Comparison of ENCODE assay signal across 8 cellular contexts in genomic region chr7:129923709-129924108, GRCh38. TPM values are rescaled to one million over a fixed set of nuclear protein-coding genes. Genes with fewer than 3 reads are reported as not detected.
DNase-seq lines count a peak whose midpoint lies in the region; ATAC-seq, FAIRE-seq and TF ChIP-seq lines count a peak whose summit lies in the region.

No MANE protein-coding gene starts in this region.

- TF ChIP-seq CTCF in GM13976 (IDR thresholded peaks at IDR 0.05; ENCODE audit: borderline replicate concordance, control extremely low read depth, extremely low read depth, insufficient read depth, missing control alignments): no peak
- TF ChIP-seq CTCF in ascending aorta (IDR thresholded peaks at IDR 0.05): no peak
- no peak for TF ChIP-seq CTCF in pancreas (IDR thresholded peaks at IDR 0.05)
- no peak for TF ChIP-seq CTCF in neural progenitor cell (IDR thresholded peaks at IDR 0.05)

- peaks cover 17% of the 10 kb centered on the region for H3K4me1 Mint-ChIP-seq in neural progenitor cell
- H3K4me1 Mint-ChIP-seq in activated CD4-positive, alpha-beta memory T cell treated with anti-CD3 and anti-CD28 coated beads for 36 hours (ENCODE audit: low read depth): peaks cover 36% of the 10 kb centered on the region

- H3K27ac ChIP-seq in ascending aorta: peak overlapping the region; percentile 13 to 35
- peak overlapping the region in 2 of 4 donors; percentile 28 to 41 for H3K27ac ChIP-seq in pancreas
- no peak overlapping the region for H3K27ac ChIP-seq in neural progenitor cell

- peaks cover 93% of the 10 kb centered on the region for H4K20me1 ChIP-seq in neural progenitor cell (ENCODE audit: low read depth)

- intact Hi-C loops in ascending aorta (cut with DNase I): loop anchor here (2.0 kb wide), 1 partner anchor 27 kb away; no protein-coding TSS in a partner anchor
- intact Hi-C loops in pancreas (cut with DNase I): no loop called here
- intact Hi-C loops in activated CD4-positive, alpha-beta memory T cell treated with anti-CD3 and anti-CD28 coated beads for 36 hours (cut with micrococcal nuclease): no loop called here

- H3K9me3 ChIP-seq in ascending aorta (no peaks in the 10 kb centered on the region), pancreas (no peaks in the 10 kb centered on the region), neural progenitor cell (ENCODE audit: low read depth) (no peaks in the 10 kb centered on the region)

- no peaks in the 10 kb centered on the region for H3K27me3 Mint-ChIP-seq in neural progenitor cell (ENCODE audit: insufficient read depth, low read depth)
- no peaks in the 10 kb centered on the region for H3K27me3 Mint-ChIP-seq in activated CD4-positive, alpha-beta memory T cell treated with anti-CD3 and anti-CD28 coated beads for 36 hours

- POLR2A ChIA-PET in activated CD4-positive, alpha-beta memory T cell treated with anti-CD3 and anti-CD28 coated beads for 36 hours (lab: Charles Lee): no interaction called here

- peaks cover 13% of the 10 kb centered on the region for H3K36me3 Mint-ChIP-seq in neural progenitor cell
- peaks cover 3% of the 10 kb centered on the region for H3K36me3 Mint-ChIP-seq in activated CD4-positive, alpha-beta memory T cell treated with anti-CD3 and anti-CD28 coated beads for 36 hours

- H3K4me3 Mint-ChIP-seq in neural progenitor cell: no peak overlapping the region
- no peak overlapping the region for H3K4me3 Mint-ChIP-seq in activated CD4-positive, alpha-beta memory T cell treated with anti-CD3 and anti-CD28 coated beads for 36 hours

- DNase-seq in GM13976 (ENCODE audit: low spot score): peak; percentile 52
- no peak for DNase-seq in ascending aorta (ENCODE audit: low spot score in 2 of 2)
- no peak for DNase-seq in pancreas
- DNase-seq in neural progenitor cell (ENCODE audit: low spot score): no peak
- no peak for DNase-seq in DMS53 treated with DMSO at 0.1 percent for 48 hours (lab: John Stamatoyannopoulos, UW; ENCODE audit: unreplicated experiment)
- no peak for DNase-seq in activated CD4-positive, alpha-beta memory T cell treated with anti-CD3 and anti-CD28 coated beads for 36 hours
- DNase-seq in D341Med (ENCODE audit: low spot score): no peak

- H3K36me3 ChIP-seq in ascending aorta (peaks cover 4 to 7% of the 10 kb centered on the region in 2 donors), pancreas (peaks cover 0 to 7% (median 0%) of the 10 kb centered on the region in 3 donors), neural progenitor cell (peaks cover 6% of the 10 kb centered on the region)

- H3K79me2 ChIP-seq in neural progenitor cell (ENCODE audit: low read depth): peaks cover 99% of the 10 kb centered on the region

- H3K27ac Mint-ChIP-seq in neural progenitor cell: no peak overlapping the region
- no peak overlapping the region for H3K27ac Mint-ChIP-seq in activated CD4-positive, alpha-beta memory T cell treated with anti-CD3 and anti-CD28 coated beads for 36 hours

- in situ Hi-C loops in GM13976 (cut with MboI; ENCODE audit: low sequenced_read_pairs, unreplicated experiment): no loop called here

- H3K4me1 ChIP-seq in ascending aorta (peaks cover 3 to 18% of the 10 kb centered on the region in 2 donors), pancreas (peaks cover 9 to 30% (median 20%) of the 10 kb centered on the region in 3 donors), neural progenitor cell (peaks cover 1% of the 10 kb centered on the region)

- no peaks in the 10 kb centered on the region for H3K27me3 ChIP-seq in ascending aorta
- no peaks in the 10 kb centered on the region for H3K27me3 ChIP-seq in pancreas
- no peaks in the 10 kb centered on the region for H3K27me3 ChIP-seq in neural progenitor cell

- ATAC-seq in HG02870 (IDR thresholded peaks at IDR 0.05; ENCODE audit: unreplicated experiment): peak; percentile 54
- ATAC-seq in pancreas: peak; percentile 42 to 74 (median 50)

- CTCF ChIA-PET in activated CD4-positive, alpha-beta memory T cell treated with anti-CD3 and anti-CD28 coated beads for 36 hours (lab: Charles Lee): no interaction called here

- H3F3A ChIP-seq in neural progenitor cell (ENCODE audit: low read depth): peaks cover 9% of the 10 kb centered on the region

- no peak overlapping the region for H3K4me2 ChIP-seq in neural progenitor cell

- H2AFZ ChIP-seq in neural progenitor cell (replicated peaks): no peak overlapping the region

- no peak for FAIRE-seq in pancreas (lab: Jason Lieb, UNC)

- H3K4me3 ChIP-seq in ascending aorta: no peak overlapping the region
- no peak overlapping the region for H3K4me3 ChIP-seq in pancreas
- no peak overlapping the region for H3K4me3 ChIP-seq in neural progenitor cell

- WGBS in pancreas, 2 donors: 33 to 37% methylated on average over 2 of the region's 2 CpGs

- no peak overlapping the region for H3K9ac ChIP-seq in neural progenitor cell

- H3K9me3 Mint-ChIP-seq in neural progenitor cell: no peaks in the 10 kb centered on the region
- H3K9me3 Mint-ChIP-seq in activated CD4-positive, alpha-beta memory T cell treated with anti-CD3 and anti-CD28 coated beads for 36 hours: no peaks in the 10 kb centered on the region

RNA-seq across cellular contexts. Expression of gene UBE2H, which starts 29.1 kb away (rescaled TPM):
- total RNA-seq in ascending aorta: 83.9 TPM
- total RNA-seq in pancreas: 10 to 100 TPM; 56.7 to 85.6 (median 67.3) TPM
- 10 to 100 TPM; 16.7 to 27.7 TPM for polyA plus RNA-seq in pancreas
- total RNA-seq in neural progenitor cell (ENCODE audit: low replicate concordance): 84.1 and 114 TPM in 2 replicates
- 10 to 100 TPM; 33.6 to 37.1 TPM for total RNA-seq in activated CD4-positive, alpha-beta memory T cell treated with anti-CD3 and anti-CD28 coated beads for 36 hours
